1 cellular context compared by ENCODE assay signal in genomic region chr16:9159839-9160550, GRCh38.
TF ChIP-seq lines count a peak whose summit lies in the region.

No MANE protein-coding gene starts in this region.

TF ChIP-seq in HepG2, 621 proteins besides CTCF, POLR2A, EP300 and RAD21 (continued from another document and continues in another):
- TF ChIP-seq HNF1A (IDR thresholded peaks at IDR 0.05; ENCODE audit: low read depth) (no peak), HNF1A (CRISPR knock-in tag; IDR thresholded peaks at IDR 0.05; ENCODE audit: borderline replicate concordance) (no peak), STAG1 (CRISPR knock-in tag; IDR thresholded peaks at IDR 0.05) (peak; percentile 95), HNF4G (IDR thresholded peaks at IDR 0.05; ENCODE audit: borderline replicate concordance, low read depth, low read length) (no peak), HNF4G (CRISPR knock-in tag; IDR thresholded peaks at IDR 0.05; ENCODE audit: borderline replicate concordance, low read depth) (0 out of 2 replicates have a peak, but pooled peaks have one; percentile 42), TCF7 (IDR thresholded peaks at IDR 0.05; ENCODE audit: low read depth) (peak; percentile 55; the same call in 1 of the 2 replicates), THRA (CRISPR knock-in tag; IDR thresholded peaks at IDR 0.05; ENCODE audit: borderline replicate concordance) (0 out of 2 replicates have a peak, but pooled peaks have one; percentile 5), SIN3A (IDR thresholded peaks at IDR 0.05; ENCODE audit: borderline replicate concordance, low read depth, low read length) (no peak), SMAD1 (CRISPR knock-in tag; IDR thresholded peaks at IDR 0.05; ENCODE audit: borderline replicate concordance, low read depth) (peak; percentile 42; the same call in 1 of the 2 replicates), ZNF256 (CRISPR knock-in tag; conservative IDR thresholded peaks at IDR 0.05) (0 out of 2 replicates have a peak, but pooled peaks have one; percentile 57), ZNF512 (CRISPR knock-in tag; IDR thresholded peaks at IDR 0.05) (no peak), POGK (CRISPR knock-in tag; conservative IDR thresholded peaks at IDR 0.05) (peak; percentile 42; the same call in 1 of the 2 replicates), ZNF800 (CRISPR knock-in tag; IDR thresholded peaks at IDR 0.05) (0 out of 2 replicates have a peak, but pooled peaks have one; percentile 38), ZNF598 (CRISPR knock-in tag; IDR thresholded peaks at IDR 0.05; ENCODE audit: borderline replicate concordance) (no peak; the same call in 1 of the 2 replicates), SMARCC2 (IDR thresholded peaks at IDR 0.05) (no peak), ZBTB26 (CRISPR knock-in tag; IDR thresholded peaks at IDR 0.05; ENCODE audit: borderline replicate concordance) (0 out of 2 replicates have a peak, but pooled peaks have one; percentile 43), ZFP37 (CRISPR knock-in tag; IDR thresholded peaks at IDR 0.05; ENCODE audit: borderline replicate concordance) (peak; percentile 67; the same call in 1 of the 2 replicates), ZNF160 (CRISPR knock-in tag; IDR thresholded peaks at IDR 0.05) (no peak), MED13 (CRISPR knock-in tag; IDR thresholded peaks at IDR 0.05) (peak; percentile 46; the same call in 1 of the 2 replicates), NCOR1 (IDR thresholded peaks at IDR 0.05; ENCODE audit: borderline replicate concordance, low read length) (no peak), ZNF543 (CRISPR knock-in tag; IDR thresholded peaks at IDR 0.05) (no peak), ZNF30 (CRISPR knock-in tag; IDR thresholded peaks at IDR 0.05) (no peak), MIXL1 (CRISPR knock-in tag; IDR thresholded peaks at IDR 0.05) (0 out of 2 replicates have a peak, but pooled peaks have one; percentile 35), ZNF24 (IDR thresholded peaks at IDR 0.05) (no peak), ZFY (CRISPR knock-in tag; IDR thresholded peaks at IDR 0.05) (0 out of 2 replicates have a peak, but pooled peaks have one; percentile 22), SUZ12 (IDR thresholded peaks at IDR 0.05; ENCODE audit: low read depth, low read length) (no peak), ZNF580 (CRISPR knock-in tag; IDR thresholded peaks at IDR 0.05; ENCODE audit: borderline replicate concordance, low read depth) (0 out of 2 replicates have a peak, but pooled peaks have one; percentile 31), TEAD3 (CRISPR knock-in tag; optimal IDR thresholded peaks at IDR 0.05; ENCODE audit: borderline replicate concordance) (peak; percentile 69), ZNF567 (CRISPR knock-in tag; IDR thresholded peaks at IDR 0.05; ENCODE audit: borderline replicate concordance) (peak; percentile 67; the same call in 1 of the 2 replicates), GABPB1 (CRISPR knock-in tag; IDR thresholded peaks at IDR 0.05) (0 out of 2 replicates have a peak, but pooled peaks have one; percentile 32), ARID5B (CRISPR knock-in tag; IDR thresholded peaks at IDR 0.05) (peak; percentile 52; the same call in 1 of the 2 replicates), ZBTB8A (CRISPR knock-in tag; IDR thresholded peaks at IDR 0.05; ENCODE audit: borderline replicate concordance, low read depth) (no peak), ZNF234 (CRISPR knock-in tag; conservative IDR thresholded peaks at IDR 0.05) (no peak), MNT (IDR thresholded peaks at IDR 0.05) (no peak), ZNF572 (CRISPR knock-in tag; IDR thresholded peaks at IDR 0.05) (0 out of 2 replicates have a peak, but pooled peaks have one; percentile 42), ZNF777 (CRISPR knock-in tag; IDR thresholded peaks at IDR 0.05) (0 out of 2 replicates have a peak, but pooled peaks have one; percentile 24), ZNF616 (CRISPR knock-in tag; IDR thresholded peaks at IDR 0.05; ENCODE audit: low read depth) (no peak), KAT8 (CRISPR knock-in tag; IDR thresholded peaks at IDR 0.05) (no peak), FOXA1 (IDR thresholded peaks at IDR 0.05) (no peak), FOXA1 (CRISPR knock-in tag; IDR thresholded peaks at IDR 0.05) (no peak), SMC3 (IDR thresholded peaks at IDR 0.05; ENCODE audit: low read length) (peak; percentile 67), ZNF501 (CRISPR knock-in tag; IDR thresholded peaks at IDR 0.05) (peak; percentile 42; the same call in 1 of the 2 replicates), JUN (CRISPR knock-in tag; IDR thresholded peaks at IDR 0.05) (no peak), YY1 (IDR thresholded peaks at IDR 0.05; ENCODE audit: insufficient read depth, insufficient replicate concordance, low read depth, low read length) (peak; percentile 28), BRCA1 (CRISPR knock-in tag; IDR thresholded peaks at IDR 0.05) (no peak), SSRP1 (CRISPR knock-in tag; IDR thresholded peaks at IDR 0.05) (no peak), SIX4 (CRISPR knock-in tag; IDR thresholded peaks at IDR 0.05) (no peak), NFIC (IDR thresholded peaks at IDR 0.05; ENCODE audit: low read length) (no peak)
